In genomic region chr18:61855992-61856378, GRCh38 we compare ENCODE assay signal across 27 cellular contexts.
"Had no signal": no experiment of that assay in that cellular context is flagged by ENCODE, and none has a peak within 500 bp of the region (broad histone marks: within the 10 kb centered on the region; RNA-seq: fewer than 3 reads in every experiment).

No MANE protein-coding gene starts in this region.

- DNase-seq: activated CD4-positive, alpha-beta memory T cell treated with anti-CD3 and anti-CD28 coated beads for 36 hours; activated CD4-positive, alpha-beta T cell treated with anti-CD3 and anti-CD28 coated beads for 36 hours; activated CD4-positive, alpha-beta T cell treated with anti-CD3 and anti-CD28 coated beads, Interleukin-2, amount 10 ng/mL, durations not matched to agents 24 days and 14 days; activated CD4-positive, CD25-positive, alpha-beta regulatory T cell; activated CD4-positive, CD25-positive, alpha-beta regulatory T cell treated with anti-CD3 and anti-CD28 coated beads, Interleukin-2, amount 50 U/mL, for 72 hours; activated CD8-positive, alpha-beta memory T cell treated with anti-CD3 and anti-CD28 coated beads, Interleukin-2, amount 50 U/mL, for 48 hours; activated gamma-delta T cell; activated naive CD4-positive, alpha-beta T cell; activated naive CD4-positive, alpha-beta T cell treated with anti-CD3 and anti-CD28 coated beads, Interleukin-2, amount 10 ng/mL, durations not matched to agents 7 days and 5 days; activated naive CD8-positive, alpha-beta T cell treated with anti-CD3 and anti-CD28 coated beads, Interleukin-2, amount 10 ng/mL, durations not matched to agents 7 days and 5 days; activated T-cell treated with anti-CD3 and anti-CD28 coated beads for 4 hours; activated T-cell treated with anti-CD3 and anti-CD28 coated beads, Interleukin-2, amount 50 U/mL, for 24 hours; activated T-cell treated with anti-CD3 and anti-CD28 coated beads, Interleukin-2, amount 50 U/mL, for 72 hours; central memory CD4-positive, alpha-beta T cell; effector memory CD4-positive, alpha-beta T cell; endodermal cell; foreskin fibroblast; head of caudate nucleus; T-helper 2 cell had no signal

- H3K27ac ChIP-seq: ascending aorta, breast epithelium, cardiac muscle cell had no signal

- H3K36me3 Mint-ChIP-seq: activated CD4-positive, alpha-beta memory T cell treated with anti-CD3 and anti-CD28 coated beads for 36 hours; activated naive CD4-positive, alpha-beta T cell treated with anti-CD3 and anti-CD28 coated beads, Interleukin-2, amount 10 ng/mL, durations not matched to agents 7 days and 5 days; activated naive CD4-positive, alpha-beta T cell treated with anti-CD3 and anti-CD28 coated beads, Interleukin-2, amount 50 U/mL, for 72 hours; activated naive CD8-positive, alpha-beta T cell treated with anti-CD3 and anti-CD28 coated beads, Interleukin-2, amount 10 ng/mL, durations not matched to agents 7 days and 5 days had no signal

- H3K4me1 ChIP-seq: breast epithelium had no signal

- H3K9me3 Mint-ChIP-seq: activated CD4-positive, alpha-beta memory T cell treated with anti-CD3 and anti-CD28 coated beads for 36 hours; activated CD4-positive, alpha-beta T cell treated with anti-CD3 and anti-CD28 coated beads, Interleukin-2, amount 10 ng/mL, durations not matched to agents 24 days and 14 days; activated naive CD4-positive, alpha-beta T cell treated with anti-CD3 and anti-CD28 coated beads, Interleukin-2, amount 10 ng/mL, durations not matched to agents 7 days and 5 days; activated naive CD4-positive, alpha-beta T cell treated with anti-CD3 and anti-CD28 coated beads, Interleukin-2, amount 50 U/mL, for 72 hours; activated naive CD8-positive, alpha-beta T cell treated with anti-CD3 and anti-CD28 coated beads, Interleukin-2, amount 10 ng/mL, durations not matched to agents 7 days and 5 days; activated T-cell treated with anti-CD3 and anti-CD28 coated beads, Interleukin-2, amount 50 U/mL, for 24 hours; activated T-cell treated with anti-CD3 and anti-CD28 coated beads, Interleukin-2, amount 50 U/mL, for 72 hours; brain; dendritic cell treated with granulocyte-macrophage colony-stimulating factor and Interleukin-4, amounts not matched to agents 40 ng/mL and 50 ng/mL, for 4 days; endodermal cell had no signal

- ATAC-seq: activated CD4-positive, alpha-beta T cell treated with anti-CD3 and anti-CD28 coated beads for 36 hours; activated naive CD4-positive, alpha-beta T cell treated with anti-CD3 and anti-CD28 coated beads, Interleukin-2, amount 50 U/mL, for 72 hours; activated T-cell treated with anti-CD3 and anti-CD28 coated beads, Interleukin-2, amount 50 U/mL, for 72 hours; esophagus mucosa had no signal

- H3K36me3 ChIP-seq: ascending aorta, breast epithelium, cardiac muscle cell had no signal

- H3K27ac Mint-ChIP-seq: activated CD4-positive, alpha-beta memory T cell treated with anti-CD3 and anti-CD28 coated beads for 36 hours; activated CD4-positive, alpha-beta T cell treated with anti-CD3 and anti-CD28 coated beads for 36 hours; activated CD4-positive, alpha-beta T cell treated with anti-CD3 and anti-CD28 coated beads, Interleukin-2, amount 10 ng/mL, durations not matched to agents 24 days and 14 days; activated naive CD4-positive, alpha-beta T cell treated with anti-CD3 and anti-CD28 coated beads, Interleukin-2, amount 10 ng/mL, durations not matched to agents 7 days and 5 days; activated naive CD8-positive, alpha-beta T cell treated with anti-CD3 and anti-CD28 coated beads, Interleukin-2, amount 10 ng/mL, durations not matched to agents 7 days and 5 days; activated T-cell treated with anti-CD3 and anti-CD28 coated beads, Interleukin-2, amount 50 U/mL, for 24 hours; activated T-cell treated with anti-CD3 and anti-CD28 coated beads, Interleukin-2, amount 50 U/mL, for 72 hours; brain; dendritic cell treated with granulocyte-macrophage colony-stimulating factor and Interleukin-4, amounts not matched to agents 40 ng/mL and 50 ng/mL, for 4 days; endodermal cell had no signal

- H3K4me3 Mint-ChIP-seq: activated CD4-positive, alpha-beta memory T cell treated with anti-CD3 and anti-CD28 coated beads for 36 hours; activated CD4-positive, alpha-beta T cell treated with anti-CD3 and anti-CD28 coated beads for 36 hours; activated CD4-positive, alpha-beta T cell treated with anti-CD3 and anti-CD28 coated beads, Interleukin-2, amount 10 ng/mL, durations not matched to agents 24 days and 14 days; activated naive CD4-positive, alpha-beta T cell treated with anti-CD3 and anti-CD28 coated beads, Interleukin-2, amount 10 ng/mL, durations not matched to agents 7 days and 5 days; activated naive CD8-positive, alpha-beta T cell treated with anti-CD3 and anti-CD28 coated beads, Interleukin-2, amount 10 ng/mL, durations not matched to agents 7 days and 5 days; activated T-cell treated with anti-CD3 and anti-CD28 coated beads, Interleukin-2, amount 50 U/mL, for 24 hours; activated T-cell treated with anti-CD3 and anti-CD28 coated beads, Interleukin-2, amount 50 U/mL, for 72 hours; brain; dendritic cell treated with granulocyte-macrophage colony-stimulating factor and Interleukin-4, amounts not matched to agents 40 ng/mL and 50 ng/mL, for 4 days; endodermal cell had no signal

- H3K27me3 Mint-ChIP-seq: brain had no signal

- H3K4me1 Mint-ChIP-seq: activated CD4-positive, alpha-beta T cell treated with anti-CD3 and anti-CD28 coated beads for 36 hours; activated CD4-positive, alpha-beta T cell treated with anti-CD3 and anti-CD28 coated beads, Interleukin-2, amount 10 ng/mL, durations not matched to agents 24 days and 14 days; activated naive CD4-positive, alpha-beta T cell treated with anti-CD3 and anti-CD28 coated beads, Interleukin-2, amount 10 ng/mL, durations not matched to agents 7 days and 5 days; activated naive CD8-positive, alpha-beta T cell treated with anti-CD3 and anti-CD28 coated beads, Interleukin-2, amount 10 ng/mL, durations not matched to agents 7 days and 5 days had no signal

- H3K27me3 ChIP-seq: ascending aorta, breast epithelium, cardiac muscle cell had no signal

- H3K9me3 ChIP-seq: ascending aorta, breast epithelium had no signal

- H3K4me3 ChIP-seq: ascending aorta, breast epithelium, cardiac muscle cell, dorsolateral prefrontal cortex had no signal
